Comparison of ENCODE assay signal across 1 cellular context in genomic region chr10:59678884-59679301, GRCh38.
TF ChIP-seq lines count a peak whose summit lies in the region.

No MANE protein-coding gene starts in this region.

TF ChIP-seq in GM12878, 131 proteins besides CTCF, POLR2A, EP300 and RAD21 (continued from another document):
- TF ChIP-seq RUNX3 (IDR thresholded peaks at IDR 0.05; ENCODE audit: low read length) (0 out of 2 replicates have a peak, but pooled peaks have one; percentile 21), STAT1 (conservative IDR thresholded peaks at IDR 0.05) (no peak), KLF5 (IDR thresholded peaks at IDR 0.05; ENCODE audit: partially characterized antibody) (no peak), SPI1 (IDR thresholded peaks at IDR 0.05; ENCODE audit: borderline replicate concordance, insufficient read depth, low read depth, low read length) (peak; percentile 54), MTA3 (IDR thresholded peaks at IDR 0.05; ENCODE audit: borderline replicate concordance, low read length) (no peak), NFYA (IDR thresholded peaks at IDR 0.05; ENCODE audit: borderline replicate concordance, low read depth, low read length) (no peak), NR2C2 (IDR thresholded peaks at IDR 0.05; ENCODE audit: borderline replicate concordance, control insufficient read depth, insufficient read length, low read depth) (no peak), CHD1 (IDR thresholded peaks at IDR 0.05; ENCODE audit: low read depth, low read length) (no peak), NFIC (IDR thresholded peaks at IDR 0.05; ENCODE audit: low read depth, low read length) (peak; percentile 47; the same call in 1 of the 2 replicates), CREM (IDR thresholded peaks at IDR 0.05; ENCODE audit: low read depth) (peak; percentile 41; the same call in 1 of the 2 replicates), HDAC6 (IDR thresholded peaks at IDR 0.05; ENCODE audit: unreplicated experiment) (no peak), HDAC2 (IDR thresholded peaks at IDR 0.05) (no peak), SUZ12 (IDR thresholded peaks at IDR 0.05; ENCODE audit: unreplicated experiment) (no peak), CREB1 (IDR thresholded peaks at IDR 0.05; ENCODE audit: low read depth) (0 out of 2 replicates have a peak, but pooled peaks have one; percentile 33), RELA (IDR thresholded peaks at IDR 0.05; ENCODE audit: borderline replicate concordance, partially characterized antibody) (no peak), JUND (IDR thresholded peaks at IDR 0.05; ENCODE audit: low read depth, low read length) (no peak), HDGF (IDR thresholded peaks at IDR 0.05) (no peak), IRF4 (IDR thresholded peaks at IDR 0.05; ENCODE audit: low read depth, low read length) (peak; percentile 52; the same call in 1 of the 2 replicates), JUNB (IDR thresholded peaks at IDR 0.05) (peak; percentile 86), ZNF274 (IDR thresholded peaks at IDR 0.05; ENCODE audit: insufficient read depth, insufficient read length) (no peak), ZNF592 (IDR thresholded peaks at IDR 0.05) (no peak), KAT2A (conservative IDR thresholded peaks at IDR 0.05; ENCODE audit: control insufficient read depth, low read depth, low read length) (no peak), NBN (IDR thresholded peaks at IDR 0.05) (no peak), YY1 (IDR thresholded peaks at IDR 0.05; ENCODE audit: low read depth, low read length) (no peak)
- TF ChIP-seq, protein P1, sequence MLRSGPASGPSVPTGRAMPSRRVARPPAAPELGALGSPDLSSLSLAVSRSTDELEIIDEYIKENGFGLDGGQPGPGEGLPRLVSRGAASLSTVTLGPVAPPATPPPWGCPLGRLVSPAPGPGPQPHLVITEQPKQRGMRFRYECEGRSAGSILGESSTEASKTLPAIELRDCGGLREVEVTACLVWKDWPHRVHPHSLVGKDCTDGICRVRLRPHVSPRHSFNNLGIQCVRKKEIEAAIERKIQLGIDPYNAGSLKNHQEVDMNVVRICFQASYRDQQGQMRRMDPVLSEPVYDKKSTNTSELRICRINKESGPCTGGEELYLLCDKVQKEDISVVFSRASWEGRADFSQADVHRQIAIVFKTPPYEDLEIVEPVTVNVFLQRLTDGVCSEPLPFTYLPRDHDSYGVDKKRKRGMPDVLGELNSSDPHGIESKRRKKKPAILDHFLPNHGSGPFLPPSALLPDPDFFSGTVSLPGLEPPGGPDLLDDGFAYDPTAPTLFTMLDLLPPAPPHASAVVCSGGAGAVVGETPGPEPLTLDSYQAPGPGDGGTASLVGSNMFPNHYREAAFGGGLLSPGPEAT (IDR thresholded peaks at IDR 0.05; ENCODE audit: low read depth), result no peak
- TF ChIP-seq, protein P2, sequence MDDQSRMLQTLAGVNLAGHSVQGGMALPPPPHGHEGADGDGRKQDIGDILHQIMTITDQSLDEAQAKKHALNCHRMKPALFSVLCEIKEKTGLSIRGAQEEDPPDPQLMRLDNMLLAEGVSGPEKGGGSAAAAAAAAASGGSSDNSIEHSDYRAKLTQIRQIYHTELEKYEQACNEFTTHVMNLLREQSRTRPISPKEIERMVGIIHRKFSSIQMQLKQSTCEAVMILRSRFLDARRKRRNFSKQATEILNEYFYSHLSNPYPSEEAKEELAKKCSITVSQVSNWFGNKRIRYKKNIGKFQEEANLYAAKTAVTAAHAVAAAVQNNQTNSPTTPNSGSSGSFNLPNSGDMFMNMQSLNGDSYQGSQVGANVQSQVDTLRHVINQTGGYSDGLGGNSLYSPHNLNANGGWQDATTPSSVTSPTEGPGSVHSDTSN (IDR thresholded peaks at IDR 0.05; ENCODE audit: insufficient replicate concordance, low read depth, low read length), result no peak
- TF ChIP-seq, protein P3, sequence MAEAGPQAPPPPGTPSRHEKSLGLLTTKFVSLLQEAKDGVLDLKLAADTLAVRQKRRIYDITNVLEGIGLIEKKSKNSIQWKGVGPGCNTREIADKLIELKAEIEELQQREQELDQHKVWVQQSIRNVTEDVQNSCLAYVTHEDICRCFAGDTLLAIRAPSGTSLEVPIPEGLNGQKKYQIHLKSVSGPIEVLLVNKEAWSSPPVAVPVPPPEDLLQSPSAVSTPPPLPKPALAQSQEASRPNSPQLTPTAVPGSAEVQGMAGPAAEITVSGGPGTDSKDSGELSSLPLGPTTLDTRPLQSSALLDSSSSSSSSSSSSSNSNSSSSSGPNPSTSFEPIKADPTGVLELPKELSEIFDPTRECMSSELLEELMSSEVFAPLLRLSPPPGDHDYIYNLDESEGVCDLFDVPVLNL (IDR thresholded peaks at IDR 0.05; ENCODE audit: low read depth, low read length), result no peak
- TF ChIP-seq, protein P4, sequence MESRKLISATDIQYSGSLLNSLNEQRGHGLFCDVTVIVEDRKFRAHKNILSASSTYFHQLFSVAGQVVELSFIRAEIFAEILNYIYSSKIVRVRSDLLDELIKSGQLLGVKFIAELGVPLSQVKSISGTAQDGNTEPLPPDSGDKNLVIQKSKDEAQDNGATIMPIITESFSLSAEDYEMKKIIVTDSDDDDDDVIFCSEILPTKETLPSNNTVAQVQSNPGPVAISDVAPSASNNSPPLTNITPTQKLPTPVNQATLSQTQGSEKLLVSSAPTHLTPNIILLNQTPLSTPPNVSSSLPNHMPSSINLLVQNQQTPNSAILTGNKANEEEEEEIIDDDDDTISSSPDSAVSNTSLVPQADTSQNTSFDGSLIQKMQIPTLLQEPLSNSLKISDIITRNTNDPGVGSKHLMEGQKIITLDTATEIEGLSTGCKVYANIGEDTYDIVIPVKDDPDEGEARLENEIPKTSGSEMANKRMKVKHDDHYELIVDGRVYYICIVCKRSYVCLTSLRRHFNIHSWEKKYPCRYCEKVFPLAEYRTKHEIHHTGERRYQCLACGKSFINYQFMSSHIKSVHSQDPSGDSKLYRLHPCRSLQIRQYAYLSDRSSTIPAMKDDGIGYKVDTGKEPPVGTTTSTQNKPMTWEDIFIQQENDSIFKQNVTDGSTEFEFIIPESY (IDR thresholded peaks at IDR 0.05), result no peak
